1 cellular context compared by ENCODE assay signal in the genomic region with DNA sequence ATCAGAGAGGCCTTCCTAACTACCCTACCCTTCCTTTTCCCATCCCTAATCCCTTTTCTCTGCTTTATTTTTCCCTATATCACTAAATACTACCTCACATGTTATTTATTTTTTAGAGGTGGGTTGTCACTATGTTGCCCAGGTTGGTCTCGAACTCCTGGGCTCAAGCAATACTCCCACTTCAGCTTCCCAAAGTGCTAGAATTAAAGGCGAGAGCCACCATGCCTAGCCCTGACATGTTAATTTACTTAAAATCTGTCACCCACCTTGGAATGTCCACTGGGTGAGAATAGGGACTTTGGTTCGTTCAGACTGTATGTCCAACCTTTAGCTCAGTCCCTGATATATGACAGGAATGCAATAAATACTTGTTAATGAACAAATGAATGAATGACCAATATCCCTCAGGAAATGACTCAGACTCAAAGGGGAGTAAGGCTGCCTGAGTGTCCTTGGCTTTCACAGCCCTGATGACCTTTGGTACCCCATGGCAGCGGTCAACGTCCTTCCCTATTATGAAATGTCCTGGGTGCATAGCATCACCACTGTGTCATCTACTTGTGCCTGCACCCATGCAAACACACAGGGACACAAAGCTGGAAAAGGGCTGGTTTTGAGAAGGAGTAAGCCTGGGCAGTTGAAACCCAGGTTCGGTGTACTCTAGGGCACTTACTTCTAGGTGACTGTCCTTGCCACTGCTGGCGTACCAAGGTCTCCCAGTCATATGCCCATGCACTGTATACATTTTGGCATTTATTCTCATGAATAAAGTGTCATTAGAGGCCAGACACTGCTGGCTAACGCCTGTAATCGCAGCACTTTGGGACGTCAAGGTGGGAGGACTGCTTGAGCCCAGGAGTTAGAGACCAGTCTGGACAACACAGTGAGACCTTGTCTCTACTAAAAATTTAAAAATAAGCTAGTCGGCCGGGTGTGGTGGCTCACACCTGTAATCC.
TF ChIP-seq lines count a peak whose summit lies in the region.

No MANE protein-coding gene starts in this region.

TF ChIP-seq in GM12891, 5 proteins besides CTCF, POLR2A, EP300 and RAD21:
- TF ChIP-seq PAX5 (IDR thresholded peaks at IDR 0.05; ENCODE audit: insufficient read depth, low read length, severe bottlenecking) (no peak), POLR2AphosphoS5 (IDR thresholded peaks at IDR 0.05; ENCODE audit: low read depth, low read length) (no peak), SPI1 (IDR thresholded peaks at IDR 0.05; ENCODE audit: low read depth, low read length) (no peak), TAF1 (IDR thresholded peaks at IDR 0.05; ENCODE audit: low read depth, low read length) (no peak)
TF ChIP-seq in GM12891: peak in this region for 0.
